In the genomic region with DNA sequence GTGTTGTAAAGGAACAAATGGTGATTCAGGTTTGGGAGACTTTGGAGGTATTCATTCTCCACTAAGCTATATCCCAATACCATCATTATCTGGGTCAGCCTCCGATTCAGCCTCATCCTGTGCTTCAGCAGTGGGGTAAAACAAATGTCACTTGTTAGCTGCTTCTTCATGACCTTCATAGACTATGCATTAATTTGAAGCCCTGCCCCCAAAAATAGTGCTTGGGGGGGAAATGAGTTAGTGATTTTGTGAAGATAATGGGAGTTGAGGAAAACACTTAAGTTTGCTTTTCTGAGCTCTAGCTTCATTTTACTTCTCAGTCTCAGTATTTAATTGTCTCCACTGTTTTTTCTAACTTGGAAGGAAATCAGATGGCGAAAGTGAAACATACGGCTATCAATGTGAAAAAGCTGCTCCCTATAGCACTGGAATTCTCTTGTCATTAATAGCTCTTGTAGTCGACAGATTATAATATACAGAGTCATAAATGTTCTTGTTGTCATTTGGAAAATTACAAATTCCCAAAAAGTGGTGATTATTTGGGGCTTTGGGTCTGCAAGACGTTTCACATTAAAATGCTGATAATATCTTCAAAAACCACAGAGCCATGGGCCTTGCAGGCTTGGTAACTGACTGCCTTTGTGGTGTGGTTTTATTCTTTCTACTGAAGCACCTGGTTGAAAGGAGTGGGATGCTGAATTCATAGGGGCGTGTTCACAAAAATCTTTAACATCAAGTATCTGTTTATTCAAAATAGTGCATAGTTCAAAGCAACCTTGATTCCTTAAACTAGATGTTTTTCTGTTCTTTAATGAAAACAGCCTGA, we compare ENCODE assay signal across 12 cellular contexts. TPM values are rescaled to one million over a fixed set of nuclear protein-coding genes. Genes with fewer than 3 reads are reported as not detected.
A peak's percentile ranks its signal among the peaks of the same experiment; 100 is the strongest.
DNase-seq lines count a peak whose midpoint lies in the region; ATAC-seq and TF ChIP-seq lines count a peak whose summit lies in the region.
"Had no signal": no experiment of that assay in that cellular context is flagged by ENCODE, and none has a peak within 500 bp of the region (broad histone marks: within the 10 kb centered on the region; RNA-seq: fewer than 3 reads in every experiment).

No MANE protein-coding gene starts in this region.

- H3K27me3 ChIP-seq in fibroblast of lung (ENCODE audit: control insufficient read depth, insufficient read depth, low read length) (no peaks in the 10 kb centered on the region), subcutaneous abdominal adipose tissue (ENCODE audit: control insufficient read depth in 5 of 5, insufficient read depth in 4 of 5, low read length in 5 of 5) (no peaks in the 10 kb centered on the region)

- peaks cover 59% of the 10 kb centered on the region for H3K4me1 Mint-ChIP-seq in activated CD4-positive, alpha-beta T cell treated with anti-CD3 and anti-CD28 coated beads, Interleukin-2, amount 10 ng/mL, durations not matched to agents 24 days and 14 days
- peaks cover 73% of the 10 kb centered on the region for H3K4me1 Mint-ChIP-seq in T-helper 17 cell

- H3K4me2 ChIP-seq in fibroblast of lung (ENCODE audit: extremely low read depth, insufficient read depth, low read length), result peak overlapping the region; percentile 76

- H3K9ac ChIP-seq in fibroblast of lung (ENCODE audit: insufficient read depth, low read length) (no peak overlapping the region), subcutaneous abdominal adipose tissue (ENCODE audit: low read length in 5 of 5) (peak overlapping the region in 2 of 5 donors; percentile 25 to 38)

- H3K27ac ChIP-seq in fibroblast of lung (ENCODE audit: insufficient read depth, low read length) (no peak overlapping the region), subcutaneous abdominal adipose tissue (ENCODE audit: low read depth, low read length) (peak overlapping the region; percentile 89)

- peaks cover 17% of the 10 kb centered on the region for H3K79me2 ChIP-seq in fibroblast of lung (ENCODE audit: control insufficient read depth, insufficient read depth, low read length)

- peak overlapping the region; percentile 69 for H3K4me3 Mint-ChIP-seq in activated CD4-positive, alpha-beta T cell treated with anti-CD3 and anti-CD28 coated beads, Interleukin-2, amount 10 ng/mL, durations not matched to agents 24 days and 14 days
- peak overlapping the region; percentile 81 for H3K4me3 Mint-ChIP-seq in T-helper 17 cell

- H3K27ac Mint-ChIP-seq in activated CD4-positive, alpha-beta T cell treated with anti-CD3 and anti-CD28 coated beads, Interleukin-2, amount 10 ng/mL, durations not matched to agents 24 days and 14 days, result peak overlapping the region; percentile 64
- H3K27ac Mint-ChIP-seq in T-helper 17 cell, result peak overlapping the region; percentile 94

- ATAC-seq in T-helper 17 cell (peak; percentile 89), HG02623 (IDR thresholded peaks at IDR 0.05; ENCODE audit: unreplicated experiment) (no peak)

- no peaks in the 10 kb centered on the region for H4K20me1 ChIP-seq in fibroblast of lung (ENCODE audit: control insufficient read depth, extremely low read depth, insufficient read depth, low read length)

- H3K9me3 ChIP-seq in T-helper 17 cell (ENCODE audit: control insufficient read depth, low read length, poor library complexity, severe bottlenecking), result no peaks in the 10 kb centered on the region
- no peaks in the 10 kb centered on the region for H3K9me3 ChIP-seq in fibroblast of lung (ENCODE audit: control insufficient read depth, insufficient read depth, low read depth, low read length)
- H3K9me3 ChIP-seq in subcutaneous abdominal adipose tissue (ENCODE audit: control insufficient read depth in 5 of 5, low read length in 5 of 5), result no peaks in the 10 kb centered on the region

- DNase-seq in activated CD4-positive, alpha-beta T cell treated with anti-CD3 and anti-CD28 coated beads, Interleukin-2, amount 10 ng/mL, durations not matched to agents 24 days and 14 days, result peak; percentile 72
- no peak for DNase-seq in activated CD4-positive, alpha-beta T cell treated with anti-CD3 and anti-CD28 coated beads for 1 hour
- no peak for DNase-seq in T-helper 17 cell
- DNase-seq in fibroblast of lung (ENCODE audit: low read depth in 2 of 2), result no peak
- DNase-seq in SIG-M5 treated with dmso at 0.1 percent for 504 hours (lab: John Stamatoyannopoulos, UW; ENCODE audit: unreplicated experiment), result no peak
- no peak for DNase-seq in HuH-7.5 (ENCODE audit: low spot score)
- DNase-seq: ACHN; Kasumi-1; NCI-H82; stimulated activated CD4-positive, alpha-beta T cell treated with anti-CD3 and anti-CD28 coated beads, Interleukin-15, amount 100 ng/mL, for 24 hours had no signal

- H3K4me1 ChIP-seq in fibroblast of lung (ENCODE audit: control insufficient read depth, extremely low read depth, insufficient read depth, low read length) (peaks cover 18% of the 10 kb centered on the region), subcutaneous abdominal adipose tissue (ENCODE audit: control insufficient read depth in 5 of 5, insufficient read depth in 5 of 5, low read length in 5 of 5) (peaks cover 7 to 85% (median 81%) of the 10 kb centered on the region in 5 donors)

- H3K27me3 Mint-ChIP-seq in activated CD4-positive, alpha-beta T cell treated with anti-CD3 and anti-CD28 coated beads, Interleukin-2, amount 10 ng/mL, durations not matched to agents 24 days and 14 days, result no peaks in the 10 kb centered on the region
- no peaks in the 10 kb centered on the region for H3K27me3 Mint-ChIP-seq in T-helper 17 cell

- H2AFZ ChIP-seq in fibroblast of lung (ENCODE audit: low read length), result no peak overlapping the region

- no peaks in the 10 kb centered on the region for H3K9me3 Mint-ChIP-seq in activated CD4-positive, alpha-beta T cell treated with anti-CD3 and anti-CD28 coated beads, Interleukin-2, amount 10 ng/mL, durations not matched to agents 24 days and 14 days

- TF ChIP-seq CTCF in fibroblast of lung (conservative IDR thresholded peaks at IDR 0.05 in 1 of 2, IDR thresholded peaks at IDR 0.05 in 1 of 2; ENCODE audit: low read depth in 1 of 2, low read length in 2 of 2), result no peak

- intact Hi-C loops in activated CD4-positive, alpha-beta T cell treated with anti-CD3 and anti-CD28 coated beads, Interleukin-2, amount 10 ng/mL, durations not matched to agents 24 days and 14 days (cut with micrococcal nuclease), result loop anchor here (2.0 to 10.0 kb wide), 2 partner anchors 13 to 181 kb away; no protein-coding TSS in a partner anchor

- H3K36me3 Mint-ChIP-seq in activated CD4-positive, alpha-beta T cell treated with anti-CD3 and anti-CD28 coated beads, Interleukin-2, amount 10 ng/mL, durations not matched to agents 24 days and 14 days (ENCODE audit: low read depth), result peaks cover 11% of the 10 kb centered on the region
- H3K36me3 Mint-ChIP-seq in T-helper 17 cell (ENCODE audit: low read depth), result no peaks in the 10 kb centered on the region

- H3K4me3 ChIP-seq in fibroblast of lung (replicated peaks in 1 of 4; ENCODE audit: control extremely low read depth in 1 of 4, insufficient read depth in 1 of 4, low read depth in 3 of 4, low read length in 4 of 4), result no peak overlapping the region
- no peak overlapping the region for H3K4me3 ChIP-seq in subcutaneous abdominal adipose tissue (ENCODE audit: low read depth in 1 of 5, low read length in 5 of 5)

- H3K36me3 ChIP-seq in fibroblast of lung (ENCODE audit: control insufficient read depth, insufficient read depth, low read length), result no peaks in the 10 kb centered on the region
- no peaks in the 10 kb centered on the region for H3K36me3 ChIP-seq in subcutaneous abdominal adipose tissue (ENCODE audit: control insufficient read depth in 5 of 5, insufficient read depth in 5 of 5, low read length in 5 of 5)

RNA-seq across cellular contexts. Expression of a gene that starts 40.0 kb away (rescaled TPM):
- total RNA-seq in activated CD4-positive, alpha-beta T cell treated with anti-CD3 and anti-CD28 coated beads, Interleukin-2, amount 10 ng/mL, durations not matched to agents 24 days and 14 days, result 35.2 and 38.6 TPM in 2 replicates
- total RNA-seq in T-helper 17 cell (100 to 1,000 TPM; 212 to 306 TPM), fibroblast of lung (25.2 and 36.3 TPM in 2 replicates)
- 10.9 and 17.7 TPM in 2 replicates for polyA plus RNA-seq in fibroblast of lung
- 13.1 and 23.3 TPM in 2 replicates for polyA plus RNA-seq in fibroblast of lung (2012)
- polyA minus RNA-seq in fibroblast of lung (ENCODE audit: low replicate concordance), result 61.5 and 102 TPM in 2 replicates
